In the genomic region with DNA sequence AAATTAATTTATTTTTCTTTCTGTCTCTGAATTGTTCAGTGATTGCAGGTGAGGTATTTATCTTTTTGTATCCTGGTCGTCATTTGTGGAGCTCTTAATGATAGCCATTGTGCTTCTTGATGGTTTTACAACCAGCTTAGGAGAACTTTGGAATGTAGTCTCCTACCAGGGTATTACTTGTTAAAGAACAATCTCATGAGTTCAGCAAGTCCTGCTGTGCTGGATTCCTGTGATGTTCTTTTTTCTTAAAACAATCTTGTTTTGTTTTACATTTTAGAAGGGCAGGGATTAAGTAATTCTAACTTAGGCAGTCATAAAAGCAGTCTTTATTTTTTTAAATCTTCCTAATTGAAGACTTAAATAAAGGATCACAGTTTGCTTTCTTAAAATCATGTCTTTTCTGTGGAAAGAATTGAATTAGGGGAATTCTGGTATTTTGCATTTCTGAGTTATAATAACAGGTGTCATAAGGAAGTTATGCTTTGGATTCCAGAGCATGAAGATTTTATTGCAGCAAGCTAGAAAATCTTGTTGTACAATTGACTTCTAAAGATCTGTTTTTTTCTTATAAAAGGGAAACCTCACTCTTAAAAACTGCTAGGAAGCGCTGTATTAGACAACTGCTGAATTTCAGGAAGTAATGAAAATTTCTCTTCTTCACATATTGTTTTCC, we compare ENCODE assay signal across 29 cellular contexts. TPM values are rescaled to one million over a fixed set of nuclear protein-coding genes. Genes with fewer than 3 reads are reported as not detected.
DNase-seq lines count a peak whose midpoint lies in the region; ATAC-seq and TF ChIP-seq lines count a peak whose summit lies in the region.
"Had no signal": no experiment of that assay in that cellular context is flagged by ENCODE, and none has a peak within 500 bp of the region (broad histone marks: within the 10 kb centered on the region; RNA-seq: fewer than 3 reads in every experiment).

No MANE protein-coding gene starts in this region.

- DNase-seq in SK-N-MC (ENCODE audit: low read depth, low spot score) (no peak), fibroblast of villous mesenchyme (ENCODE audit: low read depth) (peak; percentile 56), transverse colon (no peak), kidney glomerular epithelial cell (lab: John Stamatoyannopoulos, UW) (no peak), AML-193 (lab: John Stamatoyannopoulos, UW) (no peak)
- DNase-seq: activated CD4-positive, alpha-beta T cell treated with anti-CD3 and anti-CD28 coated beads, Interleukin-2, amount 50 U/mL, for 48 hours; activated CD8-positive, alpha-beta memory T cell treated with anti-CD3 and anti-CD28 coated beads, Interleukin-2, amount 50 U/mL, for 4 hours; activated naive CD8-positive, alpha-beta T cell treated with anti-CD3 and anti-CD28 coated beads, Interleukin-2, amount 10 ng/mL, durations not matched to agents 7 days and 5 days; CD4-positive, CD25-positive, alpha-beta regulatory T cell; effector memory CD8-positive, alpha-beta T cell; EL; naive B cell; NCI-H1105; NCI-H2081 treated with DMSO at 0.1 percent for 48 hours; NCI-H446; ovary; right lobe of liver; stimulated activated CD4-positive, alpha-beta T cell treated with anti-CD3 and anti-CD28 coated beads, Interleukin-15, amount 100 ng/mL, for 24 hours; stomach; T-cell; upper lobe of right lung had no signal

- H3K27me3 Mint-ChIP-seq in nephron (ENCODE audit: low read depth) = no peaks in the 10 kb centered on the region
- H3K27me3 Mint-ChIP-seq: activated naive CD8-positive, alpha-beta T cell treated with anti-CD3 and anti-CD28 coated beads, Interleukin-2, amount 10 ng/mL, durations not matched to agents 7 days and 5 days; CD4-positive, CD25-positive, alpha-beta regulatory T cell; effector memory CD8-positive, alpha-beta T cell; IgD-negative memory B cell; naive B cell; T-cell had no signal

- no peak for ATAC-seq in HG02973 (IDR thresholded peaks at IDR 0.05; ENCODE audit: unreplicated experiment)
- ATAC-seq in HG03135 (IDR thresholded peaks at IDR 0.05; ENCODE audit: unreplicated experiment) = no peak
- ATAC-seq: effector memory CD8-positive, alpha-beta T cell; HCT116; Panc1; right lobe of liver; T-cell; upper lobe of right lung had no signal

- no peak for TF ChIP-seq EP300 in transverse colon (IDR thresholded peaks at IDR 0.05; ENCODE audit: low read depth)

- in situ Hi-C loops in transverse colon (cut with MboI; ENCODE audit: low pct_ligation_motif_present in 1 of 4, low pct_unique_long_range_greater_than_20kb in 1 of 4, low sequenced_read_pairs in 3 of 4) = loop anchor here in 3 of 4 donors (25.0 kb wide), 2 partner anchors 126 to 174 kb away; a partner anchor contains a TSS

- no peaks in the 10 kb centered on the region for H3K9me3 ChIP-seq in SK-N-MC (ENCODE audit: low read depth, low read length)
- H3K9me3 ChIP-seq in transverse colon = no peaks in the 10 kb centered on the region
- H3K9me3 ChIP-seq: ovary, right lobe of liver, stomach, upper lobe of right lung had no signal

- no peak overlapping the region for H3K4me3 Mint-ChIP-seq in nephron
- H3K4me3 Mint-ChIP-seq: activated naive CD8-positive, alpha-beta T cell treated with anti-CD3 and anti-CD28 coated beads, Interleukin-2, amount 10 ng/mL, durations not matched to agents 7 days and 5 days; CD4-positive, CD25-positive, alpha-beta regulatory T cell; effector memory CD8-positive, alpha-beta T cell; IgD-negative memory B cell; naive B cell; T-cell had no signal

- peak overlapping the region in 2 of 3 experiments; percentile 39 to 70 for H3K27ac Mint-ChIP-seq in nephron
- H3K27ac Mint-ChIP-seq: activated naive CD8-positive, alpha-beta T cell treated with anti-CD3 and anti-CD28 coated beads, Interleukin-2, amount 10 ng/mL, durations not matched to agents 7 days and 5 days; activated T-helper 2 cell treated with anti-CD3 and anti-CD28 coated beads, Interferon-gamma antibody, Interleukin-2, Interleukin-4, amounts not matched to agents 10 μg/mL and 5 μg/mL and 100 μg/mL, durations not matched to agents 14 hours and 24 hours and 36 hours; CD4-positive, CD25-positive, alpha-beta regulatory T cell; effector memory CD8-positive, alpha-beta T cell; IgD-negative memory B cell; T-cell had no signal

- no peak overlapping the region for H3K9ac ChIP-seq in SK-N-MC (ENCODE audit: insufficient read length)

- intact Hi-C loops in transverse colon (cut with DNase I; ENCODE audit: low total_unique reads) = no loop called here

- peaks cover 1% of the 10 kb centered on the region for H3K4me1 Mint-ChIP-seq in nephron
- H3K4me1 Mint-ChIP-seq: activated naive CD8-positive, alpha-beta T cell treated with anti-CD3 and anti-CD28 coated beads, Interleukin-2, amount 10 ng/mL, durations not matched to agents 7 days and 5 days; naive B cell; T-cell had no signal

- TF ChIP-seq CTCF in fibroblast of villous mesenchyme (IDR thresholded peaks at IDR 0.05; ENCODE audit: insufficient read depth, low read depth, low read length) (no peak), nephron (IDR thresholded peaks at IDR 0.05; ENCODE audit: unreplicated experiment in 3 of 3) (no peak), transverse colon (IDR thresholded peaks at IDR 0.05) (no peak)

- 53 to 61% methylated on average over 2 of the region's 2 CpGs for WGBS in transverse colon (ENCODE audit: low coverage in 1 of 2), 2 donors

- peaks cover 57% of the 10 kb centered on the region for H3K36me3 Mint-ChIP-seq in nephron (ENCODE audit: low read depth)

- H3K27ac ChIP-seq in SK-N-MC = peak overlapping the region; percentile 46; the same call in 1 of the 2 replicates
- H3K27ac ChIP-seq in transverse colon = peak overlapping the region; percentile 35 to 80 (median 48)
- H3K27ac ChIP-seq: ovary, right lobe of liver, stomach, upper lobe of right lung had no signal

- H3K36me3 ChIP-seq in SK-N-MC (ENCODE audit: insufficient read depth, low read length) (peaks cover 90% of the 10 kb centered on the region), transverse colon (peaks cover 0 to 55% (median 20%) of the 10 kb centered on the region in 4 donors)
- H3K36me3 ChIP-seq: ovary had no signal

- H3K4me3 ChIP-seq in SK-N-MC = no peak overlapping the region
- H3K4me3 ChIP-seq in fibroblast of villous mesenchyme (ENCODE audit: low read depth, low read length) = no peak overlapping the region
- no peak overlapping the region for H3K4me3 ChIP-seq in transverse colon
- H3K4me3 ChIP-seq: ovary, right lobe of liver, stomach, upper lobe of right lung had no signal

- TF ChIP-seq POLR2A in transverse colon (IDR thresholded peaks at IDR 0.05) = no peak

- peaks cover 0 to 32% (median 11%) of the 10 kb centered on the region in 4 donors for H3K4me1 ChIP-seq in transverse colon
- H3K4me1 ChIP-seq: upper lobe of right lung had no signal

- no peaks in the 10 kb centered on the region for H3K27me3 ChIP-seq in transverse colon
- H3K27me3 ChIP-seq: ovary, right lobe of liver, stomach, upper lobe of right lung had no signal

- no peaks in the 10 kb centered on the region for H3K9me3 Mint-ChIP-seq in nephron
- H3K9me3 Mint-ChIP-seq: activated naive CD8-positive, alpha-beta T cell treated with anti-CD3 and anti-CD28 coated beads, Interleukin-2, amount 10 ng/mL, durations not matched to agents 7 days and 5 days; activated T-helper 2 cell treated with anti-CD3 and anti-CD28 coated beads, Interferon-gamma antibody, Interleukin-2, Interleukin-4, amounts not matched to agents 10 μg/mL and 5 μg/mL and 100 μg/mL, durations not matched to agents 14 hours and 24 hours and 36 hours; CD4-positive, CD25-positive, alpha-beta regulatory T cell; effector memory CD8-positive, alpha-beta T cell; IgD-negative memory B cell; naive B cell; T-cell had no signal

RNA-seq across cellular contexts. Expression of a gene that starts 23.7 kb away (rescaled TPM):
- total RNA-seq in fibroblast of villous mesenchyme = 15.8 and 24.2 TPM in 2 replicates
- total RNA-seq in transverse colon = 10 to 100 TPM in 3 of 4 donors, 1 to 10 TPM in 1; 9.8 to 66.5 (median 23.9) TPM

RNA-seq across cellular contexts. Expression of a gene that starts 23.7 kb away (rescaled TPM):
- under 0.01 TPM in 2 replicates for total RNA-seq in fibroblast of villous mesenchyme
- not detected for total RNA-seq in transverse colon
- total RNA-seq: kidney epithelial cell, ovary, right lobe of liver, stomach, upper lobe of right lung had no signal
